9 cellular contexts compared by ENCODE assay signal in the genomic region with DNA sequence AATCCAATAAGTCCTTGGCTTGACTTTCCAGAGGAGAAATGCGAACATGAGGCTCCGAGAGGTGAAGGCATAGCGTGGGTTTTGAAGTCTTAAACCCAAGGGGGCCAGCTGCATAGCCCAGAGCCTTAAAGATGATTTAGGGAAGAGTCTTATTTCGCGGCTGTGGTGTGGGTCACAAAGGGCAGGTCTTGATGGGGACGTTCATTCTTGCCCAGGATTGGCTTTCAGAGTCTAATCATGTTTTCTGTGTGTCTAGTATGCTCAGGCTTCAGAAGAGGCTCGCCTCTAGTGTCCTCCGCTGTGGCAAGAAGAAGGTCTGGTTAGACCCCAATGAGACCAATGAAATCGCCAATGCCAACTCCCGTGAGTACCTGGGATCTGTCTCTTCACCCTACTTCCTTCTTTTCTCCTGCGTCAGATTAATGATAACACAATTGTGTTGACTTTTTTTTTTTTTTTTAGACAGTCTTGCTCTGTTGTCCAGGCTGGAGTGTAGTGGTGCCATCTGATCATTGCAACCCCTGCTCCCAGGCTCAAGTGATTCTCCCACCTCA. TPM values are rescaled to one million over a fixed set of nuclear protein-coding genes. Genes with fewer than 3 reads are reported as not detected.
DNase-seq lines count a peak whose midpoint lies in the region; ATAC-seq and TF ChIP-seq lines count a peak whose summit lies in the region.
"Had no signal": no experiment of that assay in that cellular context is flagged by ENCODE, and none has a peak within 500 bp of the region (broad histone marks: within the 10 kb centered on the region; RNA-seq: fewer than 3 reads in every experiment).

No MANE protein-coding gene starts in this region.

- intact Hi-C loops in left lung (cut with DNase I) (no loop called here), thyroid gland (cut with DNase I) (no loop called here)

- peak overlapping the region; percentile 99 for H3K27ac Mint-ChIP-seq in activated naive CD8-positive, alpha-beta T cell treated with anti-CD3 and anti-CD28 coated beads for 36 hours

- H3K9me3 Mint-ChIP-seq in activated naive CD8-positive, alpha-beta T cell treated with anti-CD3 and anti-CD28 coated beads for 36 hours, result no peaks in the 10 kb centered on the region

- peaks cover 48% of the 10 kb centered on the region for H3K4me1 Mint-ChIP-seq in activated naive CD8-positive, alpha-beta T cell treated with anti-CD3 and anti-CD28 coated beads for 36 hours

- H3K9me3 ChIP-seq in left lung (no peaks in the 10 kb centered on the region), thyroid gland (no peaks in the 10 kb centered on the region)

- peaks cover 48% of the 10 kb centered on the region for H3K36me3 Mint-ChIP-seq in activated naive CD8-positive, alpha-beta T cell treated with anti-CD3 and anti-CD28 coated beads for 36 hours

- H3K4me3 Mint-ChIP-seq in activated naive CD8-positive, alpha-beta T cell treated with anti-CD3 and anti-CD28 coated beads for 36 hours, result peak overlapping the region; percentile 99

- ATAC-seq in left lung, result no peak
- no peak for ATAC-seq in HG03025 (IDR thresholded peaks at IDR 0.05; ENCODE audit: low FRiP score, unreplicated experiment)

- H3K27me3 ChIP-seq in left lung (peaks cover 0 to 20% of the 10 kb centered on the region in 2 donors), thyroid gland (no peaks in the 10 kb centered on the region)

- H3K36me3 ChIP-seq in left lung (peaks cover 4 to 47% of the 10 kb centered on the region in 2 donors), thyroid gland (peaks cover 38 to 41% of the 10 kb centered on the region in 2 donors)

- peaks cover 3% of the 10 kb centered on the region for H3K27me3 Mint-ChIP-seq in activated naive CD8-positive, alpha-beta T cell treated with anti-CD3 and anti-CD28 coated beads for 36 hours

- H3K4me3 ChIP-seq in left lung (peak overlapping the region; percentile 93 to 98), thyroid gland (replicated peaks in 1 of 3) (peak overlapping the region; percentile 75 to 81 (median 79))

- DNase-seq in activated CD8-positive, alpha-beta memory T cell treated with anti-CD3 and anti-CD28 coated beads for 24 hours, result peak; percentile 72
- no peak for DNase-seq in activated CD8-positive, alpha-beta memory T cell treated with anti-CD3 and anti-CD28 coated beads, Interleukin-2, amount 50 U/mL, for 4 hours
- no peak for DNase-seq in activated naive CD8-positive, alpha-beta T cell treated with anti-CD3 and anti-CD28 coated beads for 36 hours
- DNase-seq in left lung (no peak), thyroid gland (no peak), HK-2 (ENCODE audit: unreplicated experiment) (no peak), cortex of kidney (lab: John Stamatoyannopoulos, UW) (no peak)
- DNase-seq: DMS79 treated with DMSO at 0.1 percent for 48 hours had no signal

- H3K27ac ChIP-seq in left lung, result peak overlapping the region; percentile 95 to 97
- peak overlapping the region; percentile 96 to 100 (median 96) for H3K27ac ChIP-seq in thyroid gland

- peaks cover 18 to 63% of the 10 kb centered on the region in 2 donors for H3K4me1 ChIP-seq in left lung
- peaks cover 31 to 34% of the 10 kb centered on the region in 2 donors for H3K4me1 ChIP-seq in thyroid gland

- WGBS in thyroid gland, 2 donors, result 38 to 49% methylated on average over 11 of the region's 11 CpGs

- TF ChIP-seq CTCF in left lung (IDR thresholded peaks at IDR 0.05) (no peak), thyroid gland (IDR thresholded peaks at IDR 0.05) (no peak)

- TF ChIP-seq POLR2A in thyroid gland (IDR thresholded peaks at IDR 0.05), result no peak

RNA-seq across cellular contexts. Expression of a gene that starts 1.0 kb away (rescaled TPM):
- total RNA-seq in activated naive CD8-positive, alpha-beta T cell treated with anti-CD3 and anti-CD28 coated beads for 36 hours, result 1,000 to 10,000 TPM; 3,075 to 3,102 TPM
- total RNA-seq in left lung (1,000 to 10,000 TPM; 1,286 to 1,367 TPM), thyroid gland (1,000 to 10,000 TPM; 2,008 to 3,549 (median 2,319) TPM)

RNA-seq across cellular contexts. Expression of a gene that starts 3.6 kb away (rescaled TPM):
- 10 to 100 TPM; 12.7 to 14.4 TPM for total RNA-seq in activated naive CD8-positive, alpha-beta T cell treated with anti-CD3 and anti-CD28 coated beads for 36 hours
- total RNA-seq in left lung, result 10 to 100 TPM; 23.8 to 31.4 TPM
- total RNA-seq in thyroid gland, result 10 to 100 TPM in 1 of 4 donors, 1 to 10 TPM in 3; 5.8 to 10.1 (median 7.8) TPM

RNA-seq across cellular contexts. Expression of a gene that starts 24.7 kb away (rescaled TPM):
- total RNA-seq in activated naive CD8-positive, alpha-beta T cell treated with anti-CD3 and anti-CD28 coated beads for 36 hours, result under 1 TPM; 0.14 to 0.20 TPM
- under 1 TPM; 0.17 to 0.55 TPM for total RNA-seq in left lung
- not detected for total RNA-seq in thyroid gland

RNA-seq across cellular contexts. Expression of a gene that starts 35.1 kb away (rescaled TPM):
- total RNA-seq in activated naive CD8-positive, alpha-beta T cell treated with anti-CD3 and anti-CD28 coated beads for 36 hours, result not detected
- total RNA-seq in left lung, result not detected
- total RNA-seq in thyroid gland, result not detected

RNA-seq across cellular contexts. Expression of a gene that starts 49.6 kb away (rescaled TPM):
- 1 to 10 TPM in 1 of 2 experiments, under 1 TPM in 1; 0.54 to 1.1 TPM for total RNA-seq in activated naive CD8-positive, alpha-beta T cell treated with anti-CD3 and anti-CD28 coated beads for 36 hours
- total RNA-seq in left lung (10 to 100 TPM in 1 of 2 donors, 1 to 10 TPM in 1; 4.1 to 11.9 TPM), thyroid gland (10 to 100 TPM in 1 of 4 donors, 1 to 10 TPM in 3; 1.8 to 13.4 (median 6.4) TPM)
